ENCODE assay signal across 8 cellular contexts in the genomic region with DNA sequence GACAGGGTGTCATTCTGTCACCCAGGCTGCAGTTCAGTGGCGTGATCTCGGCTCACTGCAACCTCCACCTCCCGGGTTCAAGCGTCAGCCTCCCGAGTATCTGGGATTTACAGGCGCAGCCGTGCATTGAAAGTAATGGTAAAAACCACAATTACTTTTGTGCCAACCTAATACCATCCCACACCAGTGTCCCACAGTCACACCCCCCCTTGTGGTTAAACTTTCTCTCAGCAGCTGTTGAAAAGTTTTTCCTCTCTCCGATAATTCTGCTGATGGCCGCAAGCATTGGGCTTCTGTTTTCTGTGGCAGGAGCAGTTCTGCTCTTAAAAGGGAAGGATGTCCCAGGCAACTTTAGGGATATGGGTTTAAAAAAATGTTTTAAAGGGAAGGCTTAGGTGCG. TPM values are rescaled to one million over a fixed set of nuclear protein-coding genes. Genes with fewer than 3 reads are reported as not detected.
DNase-seq lines count a peak whose midpoint lies in the region; ATAC-seq, FAIRE-seq and TF ChIP-seq lines count a peak whose summit lies in the region.

No MANE protein-coding gene starts in this region.

- no peak for DNase-seq in activated T-cell treated with anti-CD3 and anti-CD28 coated beads, Interleukin-2, amount 50 U/mL, for 72 hours
- no peak for DNase-seq in activated T-cell treated with anti-CD3 and anti-CD28 coated beads, Interleukin-2, amount 50 U/mL, for 4 hours
- peak; percentile 98 for DNase-seq in NOMO-1 treated with dmso at 0.1 percent for 144 hours (lab: John Stamatoyannopoulos, UW; ENCODE audit: unreplicated experiment)
- DNase-seq in dermis microvascular lymphatic vessel endothelial cell (ENCODE audit: low read depth in 2 of 2) = peak; percentile 56 to 71
- DNase-seq in NCI-H510A treated with DMSO at 0.1 percent for 48 hours (lab: John Stamatoyannopoulos, UW) = no peak
- no peak for DNase-seq in GM19239 (ENCODE audit: insufficient read length, low spot score)

- H3K4me3 Mint-ChIP-seq in activated T-cell treated with anti-CD3 and anti-CD28 coated beads, Interleukin-2, amount 50 U/mL, for 72 hours = no peak overlapping the region
- no peak overlapping the region for H3K4me3 Mint-ChIP-seq in activated T-cell treated with anti-CD3 and anti-CD28 coated beads, Interleukin-2, amount 50 U/mL, for 4 hours
- H3K4me3 Mint-ChIP-seq in nephron = no peak overlapping the region

- TF ChIP-seq CTCF in nephron (IDR thresholded peaks at IDR 0.05; ENCODE audit: unreplicated experiment in 3 of 3) = peak; percentile 34 to 53 (median 37)

- peak overlapping the region; percentile 28 for H3K27ac Mint-ChIP-seq in activated T-cell treated with anti-CD3 and anti-CD28 coated beads, Interleukin-2, amount 50 U/mL, for 72 hours
- H3K27ac Mint-ChIP-seq in nephron = no peak overlapping the region

- peaks cover 18% of the 10 kb centered on the region for H3K4me1 Mint-ChIP-seq in activated T-cell treated with anti-CD3 and anti-CD28 coated beads, Interleukin-2, amount 50 U/mL, for 72 hours (ENCODE audit: low read depth)
- H3K4me1 Mint-ChIP-seq in activated T-cell treated with anti-CD3 and anti-CD28 coated beads, Interleukin-2, amount 50 U/mL, for 4 hours (ENCODE audit: low read depth) = peaks cover 5% of the 10 kb centered on the region
- H3K4me1 Mint-ChIP-seq in nephron = no peaks in the 10 kb centered on the region

- H3K36me3 Mint-ChIP-seq in activated T-cell treated with anti-CD3 and anti-CD28 coated beads, Interleukin-2, amount 50 U/mL, for 72 hours (ENCODE audit: insufficient read depth in 2 of 2) = no peaks in the 10 kb centered on the region
- H3K36me3 Mint-ChIP-seq in activated T-cell treated with anti-CD3 and anti-CD28 coated beads, Interleukin-2, amount 50 U/mL, for 4 hours (ENCODE audit: insufficient read depth) = peaks cover 2% of the 10 kb centered on the region
- H3K36me3 Mint-ChIP-seq in nephron (ENCODE audit: low read depth) = peaks cover 6% of the 10 kb centered on the region

- no peaks in the 10 kb centered on the region for H3K9me3 Mint-ChIP-seq in activated T-cell treated with anti-CD3 and anti-CD28 coated beads, Interleukin-2, amount 50 U/mL, for 72 hours
- H3K9me3 Mint-ChIP-seq in activated T-cell treated with anti-CD3 and anti-CD28 coated beads, Interleukin-2, amount 50 U/mL, for 4 hours = no peaks in the 10 kb centered on the region
- H3K9me3 Mint-ChIP-seq in nephron = no peaks in the 10 kb centered on the region

- ATAC-seq in activated T-cell treated with anti-CD3 and anti-CD28 coated beads, Interleukin-2, amount 50 U/mL, for 72 hours (replicated peaks in 1 of 2) = no peak
- no peak for ATAC-seq in activated T-cell treated with anti-CD3 and anti-CD28 coated beads, Interleukin-2, amount 50 U/mL, for 4 hours
- ATAC-seq in HG02884 (IDR thresholded peaks at IDR 0.05; ENCODE audit: unreplicated experiment) = no peak

- FAIRE-seq in GM19239 (lab: Jason Lieb, UNC) = no peak

- no peaks in the 10 kb centered on the region for H3K27me3 Mint-ChIP-seq in activated T-cell treated with anti-CD3 and anti-CD28 coated beads, Interleukin-2, amount 50 U/mL, for 72 hours (ENCODE audit: low read depth)
- no peaks in the 10 kb centered on the region for H3K27me3 Mint-ChIP-seq in activated T-cell treated with anti-CD3 and anti-CD28 coated beads, Interleukin-2, amount 50 U/mL, for 4 hours (ENCODE audit: low read depth)
- H3K27me3 Mint-ChIP-seq in nephron (ENCODE audit: low read depth) = peaks cover 11% of the 10 kb centered on the region

RNA-seq across cellular contexts. Expression of gene LAT2, which starts 6.6 kb away (rescaled TPM):
- total RNA-seq in activated T-cell treated with anti-CD3 and anti-CD28 coated beads, Interleukin-2, amount 50 U/mL, for 72 hours = 1 to 10 TPM; 3.7 to 7.6 TPM
- 10 to 100 TPM in 1 of 3 donors, 1 to 10 TPM in 2; 2.5 to 12.5 (median 5.9) TPM for total RNA-seq in activated T-cell treated with anti-CD3 and anti-CD28 coated beads, Interleukin-2, amount 50 U/mL, for 4 hours
- total RNA-seq in dermis microvascular lymphatic vessel endothelial cell = 0.77 and 0.89 TPM in 2 replicates

RNA-seq across cellular contexts. Expression of gene EIF4H, which starts 29.0 kb away (rescaled TPM):
- 100 to 1,000 TPM; 452 to 457 TPM for total RNA-seq in activated T-cell treated with anti-CD3 and anti-CD28 coated beads, Interleukin-2, amount 50 U/mL, for 72 hours
- total RNA-seq in activated T-cell treated with anti-CD3 and anti-CD28 coated beads, Interleukin-2, amount 50 U/mL, for 4 hours = 100 to 1,000 TPM; 427 to 433 (median 433) TPM
- 390 and 404 TPM in 2 replicates for total RNA-seq in dermis microvascular lymphatic vessel endothelial cell

RNA-seq across cellular contexts. Expression of gene RFC2, which starts 51.0 kb away (rescaled TPM):
- total RNA-seq in activated T-cell treated with anti-CD3 and anti-CD28 coated beads, Interleukin-2, amount 50 U/mL, for 72 hours = 10 to 100 TPM; 62.9 to 95.3 TPM
- total RNA-seq in activated T-cell treated with anti-CD3 and anti-CD28 coated beads, Interleukin-2, amount 50 U/mL, for 4 hours = 10 to 100 TPM; 71.4 to 85.2 (median 73.8) TPM
- total RNA-seq in dermis microvascular lymphatic vessel endothelial cell = 21.1 and 22.3 TPM in 2 replicates

Comparison
In these comparisons a context has a peak if more than half of its experiments do, and no peak if none do; other contexts are left out.
1. DNase-seq: peak in NOMO-1 treated with dmso at 0.1 percent for 144 hours (single experiment) and dermis microvascular lymphatic vessel endothelial cell (2 of 2); none in activated T-cell treated with anti-CD3 and anti-CD28 coated beads, Interleukin-2, amount 50 U/mL, for 72 hours (0 of 2), activated T-cell treated with anti-CD3 and anti-CD28 coated beads, Interleukin-2, amount 50 U/mL, for 4 hours (single experiment), NCI-H510A treated with DMSO at 0.1 percent for 48 hours (single experiment) and GM19239 (single experiment).